Comparison of ENCODE assay signal across 40 cellular contexts in genomic region chr22:28091486-28091885, GRCh38.
"Had no signal": no experiment of that assay in that cellular context is flagged by ENCODE, and none has a peak within 500 bp of the region (broad histone marks: within the 10 kb centered on the region; RNA-seq: fewer than 3 reads in every experiment).

No MANE protein-coding gene starts in this region.

- H3K36me3 Mint-ChIP-seq: activated naive CD4-positive, alpha-beta T cell treated with anti-CD3 and anti-CD28 coated beads, Interleukin-2, amount 10 ng/mL, durations not matched to agents 7 days and 5 days; activated naive CD4-positive, alpha-beta T cell treated with anti-CD3 and anti-CD28 coated beads, Interleukin-2, amount 50 U/mL, for 72 hours; activated naive CD8-positive, alpha-beta T cell treated with anti-CD3 and anti-CD28 coated beads, Interleukin-2, amount 10 ng/mL, durations not matched to agents 7 days and 5 days had no signal

- ATAC-seq: activated naive CD4-positive, alpha-beta T cell treated with anti-CD3 and anti-CD28 coated beads, Interleukin-2, amount 50 U/mL, for 72 hours; activated naive CD8-positive, alpha-beta T cell treated with anti-CD3 and anti-CD28 coated beads, Interleukin-2, amount 50 U/mL, for 24 hours; activated T-cell treated with anti-CD3 and anti-CD28 coated beads, Interleukin-2, amount 50 U/mL, for 4 hours; activated T-cell treated with anti-CD3 and anti-CD28 coated beads, Interleukin-2, amount 50 U/mL, for 72 hours; activated T-helper 17 cell treated with anti-CD3 and anti-CD28 coated beads, Interleukin-2, amount 50 U/mL, for 72 hours; body of pancreas had no signal

- H3K9me3 Mint-ChIP-seq: activated naive CD4-positive, alpha-beta T cell treated with anti-CD3 and anti-CD28 coated beads for 36 hours; activated naive CD4-positive, alpha-beta T cell treated with anti-CD3 and anti-CD28 coated beads, Interleukin-2, amount 10 ng/mL, durations not matched to agents 7 days and 5 days; activated naive CD4-positive, alpha-beta T cell treated with anti-CD3 and anti-CD28 coated beads, Interleukin-2, amount 50 U/mL, for 24 hours; activated naive CD4-positive, alpha-beta T cell treated with anti-CD3 and anti-CD28 coated beads, Interleukin-2, amount 50 U/mL, for 72 hours; activated naive CD8-positive, alpha-beta T cell treated with anti-CD3 and anti-CD28 coated beads for 36 hours; activated naive CD8-positive, alpha-beta T cell treated with anti-CD3 and anti-CD28 coated beads, Interleukin-2, amount 50 U/mL, for 24 hours; activated T-cell treated with anti-CD3 and anti-CD28 coated beads, Interleukin-2, amount 50 U/mL, for 24 hours; activated T-cell treated with anti-CD3 and anti-CD28 coated beads, Interleukin-2, amount 50 U/mL, for 4 hours; activated T-helper 1 cell treated with anti-CD3 and anti-CD28 coated beads, Interleukin-12 subunit alpha, Interleukin-12 subunit beta, Interleukin-2, Interleukin-4 antibody, amounts not matched to agents 30 ng/mL and 10 ng/mL and 1 ng/mL, durations not matched to agents 14 hours and 24 hours and 36 hours; activated T-helper 17 cell treated with anti-CD3 and anti-CD28 coated beads, Interleukin-2, amount 50 U/mL, for 72 hours; activated T-helper 2 cell treated with anti-CD3 and anti-CD28 coated beads, Interferon-gamma antibody, Interleukin-2, Interleukin-4, amounts not matched to agents 10 μg/mL and 5 μg/mL and 100 μg/mL, durations not matched to agents 14 hours and 24 hours and 36 hours; central memory CD8-positive, alpha-beta T cell had no signal

- H3K4me1 ChIP-seq: adrenal gland, ascending aorta, body of pancreas, breast epithelium had no signal

- H3K27me3 ChIP-seq: adrenal gland, ascending aorta, body of pancreas, brain microvascular endothelial cell, breast epithelium, cardiac muscle cell had no signal

- H3K4me3 Mint-ChIP-seq: activated naive CD4-positive, alpha-beta T cell treated with anti-CD3 and anti-CD28 coated beads for 36 hours; activated naive CD4-positive, alpha-beta T cell treated with anti-CD3 and anti-CD28 coated beads, Interleukin-2, amount 10 ng/mL, durations not matched to agents 7 days and 5 days; activated naive CD4-positive, alpha-beta T cell treated with anti-CD3 and anti-CD28 coated beads, Interleukin-2, amount 50 U/mL, for 24 hours; activated naive CD8-positive, alpha-beta T cell; activated naive CD8-positive, alpha-beta T cell treated with anti-CD3 and anti-CD28 coated beads for 36 hours; activated naive CD8-positive, alpha-beta T cell treated with anti-CD3 and anti-CD28 coated beads, Interleukin-2, amount 10 ng/mL, durations not matched to agents 7 days and 5 days; activated naive CD8-positive, alpha-beta T cell treated with anti-CD3 and anti-CD28 coated beads, Interleukin-2, amount 50 U/mL, for 24 hours; activated T-cell treated with anti-CD3 and anti-CD28 coated beads, Interleukin-2, amount 50 U/mL, for 24 hours; activated T-cell treated with anti-CD3 and anti-CD28 coated beads, Interleukin-2, amount 50 U/mL, for 4 hours; activated T-cell treated with anti-CD3 and anti-CD28 coated beads, Interleukin-2, amount 50 U/mL, for 72 hours; activated T-helper 1 cell treated with anti-CD3 and anti-CD28 coated beads, Interleukin-12 subunit alpha, Interleukin-12 subunit beta, Interleukin-2, Interleukin-4 antibody, amounts not matched to agents 30 ng/mL and 10 ng/mL and 1 ng/mL, durations not matched to agents 14 hours and 24 hours and 36 hours; activated T-helper 17 cell treated with anti-CD3 and anti-CD28 coated beads, Interleukin-2, amount 50 U/mL, for 72 hours; brain; central memory CD8-positive, alpha-beta T cell had no signal

- H3K27ac Mint-ChIP-seq: activated naive CD4-positive, alpha-beta T cell treated with anti-CD3 and anti-CD28 coated beads for 36 hours; activated naive CD4-positive, alpha-beta T cell treated with anti-CD3 and anti-CD28 coated beads, Interleukin-2, amount 10 ng/mL, durations not matched to agents 7 days and 5 days; activated naive CD4-positive, alpha-beta T cell treated with anti-CD3 and anti-CD28 coated beads, Interleukin-2, amount 50 U/mL, for 24 hours; activated naive CD4-positive, alpha-beta T cell treated with anti-CD3 and anti-CD28 coated beads, Interleukin-2, amount 50 U/mL, for 72 hours; activated naive CD8-positive, alpha-beta T cell; activated naive CD8-positive, alpha-beta T cell treated with anti-CD3 and anti-CD28 coated beads for 36 hours; activated naive CD8-positive, alpha-beta T cell treated with anti-CD3 and anti-CD28 coated beads, Interleukin-2, amount 10 ng/mL, durations not matched to agents 7 days and 5 days; activated naive CD8-positive, alpha-beta T cell treated with anti-CD3 and anti-CD28 coated beads, Interleukin-2, amount 50 U/mL, for 24 hours; activated T-cell treated with anti-CD3 and anti-CD28 coated beads, Interleukin-2, amount 50 U/mL, for 24 hours; activated T-cell treated with anti-CD3 and anti-CD28 coated beads, Interleukin-2, amount 50 U/mL, for 72 hours; activated T-helper 1 cell treated with anti-CD3 and anti-CD28 coated beads, Interleukin-12 subunit alpha, Interleukin-12 subunit beta, Interleukin-2, Interleukin-4 antibody, amounts not matched to agents 30 ng/mL and 10 ng/mL and 1 ng/mL, durations not matched to agents 14 hours and 24 hours and 36 hours; activated T-helper 17 cell treated with anti-CD3 and anti-CD28 coated beads, Interleukin-2, amount 50 U/mL, for 72 hours; activated T-helper 2 cell treated with anti-CD3 and anti-CD28 coated beads, Interferon-gamma antibody, Interleukin-2, Interleukin-4, amounts not matched to agents 10 μg/mL and 5 μg/mL and 100 μg/mL, durations not matched to agents 14 hours and 24 hours and 36 hours; brain had no signal

- DNase-seq: activated effector memory CD4-positive, alpha-beta T cell treated with anti-CD3 and anti-CD28 coated beads, Interleukin-2, amount 50 U/mL, for 16 hours; activated effector memory CD4-positive, alpha-beta T cell treated with Interleukin-2 at 50 U/mL for 16 hours; activated gamma-delta T cell; activated gamma-delta T cell treated with Interleukin-2 at 50 U/mL for 16 hours; activated naive CD4-positive, alpha-beta T cell; activated naive CD4-positive, alpha-beta T cell treated with anti-CD3 and anti-CD28 coated beads for 36 hours; activated naive CD4-positive, alpha-beta T cell treated with anti-CD3 and anti-CD28 coated beads, Interleukin-2, amount 10 ng/mL, durations not matched to agents 7 days and 5 days; activated naive CD4-positive, alpha-beta T cell treated with anti-CD3 and anti-CD28 coated beads, Interleukin-2, amount 50 U/mL, for 16 hours; activated naive CD4-positive, alpha-beta T cell treated with Interleukin-2 at 50 U/mL for 16 hours; activated naive CD8-positive, alpha-beta T cell treated with anti-CD3 and anti-CD28 coated beads for 36 hours; activated naive CD8-positive, alpha-beta T cell treated with anti-CD3 and anti-CD28 coated beads, Interleukin-2, amount 10 ng/mL, durations not matched to agents 7 days and 5 days; activated naive CD8-positive, alpha-beta T cell treated with anti-CD3 and anti-CD28 coated beads, Interleukin-2, amount 50 U/mL, for 24 hours; activated T-cell treated with anti-CD3 and anti-CD28 coated beads, Interleukin-2, amount 50 U/mL, for 1 hour; activated T-cell treated with anti-CD3 and anti-CD28 coated beads, Interleukin-2, amount 50 U/mL, for 24 hours; activated T-cell treated with anti-CD3 and anti-CD28 coated beads, Interleukin-2, amount 50 U/mL, for 4 hours; activated T-cell treated with anti-CD3 and anti-CD28 coated beads, Interleukin-2, amount 50 U/mL, for 48 hours; activated T-cell treated with anti-CD3 and anti-CD28 coated beads, Interleukin-2, amount 50 U/mL, for 72 hours; adrenal gland; amniotic stem cell; amygdala; anterior cingulate cortex; aorta; body of pancreas; brain microvascular endothelial cell; caudate nucleus; central memory CD4-positive, alpha-beta T cell; cerebellar nuclear complex had no signal

- H3K27me3 Mint-ChIP-seq: activated naive CD4-positive, alpha-beta T cell treated with anti-CD3 and anti-CD28 coated beads, Interleukin-2, amount 10 ng/mL, durations not matched to agents 7 days and 5 days; activated naive CD4-positive, alpha-beta T cell treated with anti-CD3 and anti-CD28 coated beads, Interleukin-2, amount 50 U/mL, for 24 hours; activated naive CD8-positive, alpha-beta T cell; activated naive CD8-positive, alpha-beta T cell treated with anti-CD3 and anti-CD28 coated beads for 36 hours; activated naive CD8-positive, alpha-beta T cell treated with anti-CD3 and anti-CD28 coated beads, Interleukin-2, amount 10 ng/mL, durations not matched to agents 7 days and 5 days; activated naive CD8-positive, alpha-beta T cell treated with anti-CD3 and anti-CD28 coated beads, Interleukin-2, amount 50 U/mL, for 24 hours; activated T-cell treated with anti-CD3 and anti-CD28 coated beads, Interleukin-2, amount 50 U/mL, for 24 hours; activated T-helper 17 cell treated with anti-CD3 and anti-CD28 coated beads, Interleukin-2, amount 50 U/mL, for 72 hours; brain had no signal

- H3K4me1 Mint-ChIP-seq: activated naive CD4-positive, alpha-beta T cell treated with anti-CD3 and anti-CD28 coated beads, Interleukin-2, amount 10 ng/mL, durations not matched to agents 7 days and 5 days; activated naive CD4-positive, alpha-beta T cell treated with anti-CD3 and anti-CD28 coated beads, Interleukin-2, amount 50 U/mL, for 24 hours; activated naive CD8-positive, alpha-beta T cell treated with anti-CD3 and anti-CD28 coated beads for 36 hours; activated naive CD8-positive, alpha-beta T cell treated with anti-CD3 and anti-CD28 coated beads, Interleukin-2, amount 10 ng/mL, durations not matched to agents 7 days and 5 days; activated naive CD8-positive, alpha-beta T cell treated with anti-CD3 and anti-CD28 coated beads, Interleukin-2, amount 50 U/mL, for 24 hours; activated T-helper 17 cell treated with anti-CD3 and anti-CD28 coated beads, Interleukin-2, amount 50 U/mL, for 72 hours; central memory CD8-positive, alpha-beta T cell had no signal

- H3K9me3 ChIP-seq: adrenal gland, ascending aorta, body of pancreas, breast epithelium had no signal

- H3K4me3 ChIP-seq: adrenal gland, ascending aorta, body of pancreas, breast epithelium, cardiac muscle cell had no signal

- FAIRE-seq: astrocyte, bronchial epithelial cell had no signal

- H3K27ac ChIP-seq: adrenal gland, ascending aorta, body of pancreas, brain microvascular endothelial cell, breast epithelium, cardiac muscle cell had no signal

- H3K36me3 ChIP-seq: adrenal gland, brain microvascular endothelial cell, breast epithelium had no signal
